1 cellular context compared by ENCODE assay signal in genomic region chr19:16892438-16892837, GRCh38.
TF ChIP-seq lines count a peak whose summit lies in the region.

No MANE protein-coding gene starts in this region.

TF ChIP-seq in HepG2, 621 proteins besides CTCF, POLR2A, EP300 and RAD21 (continued from another document):
- no peak for TF ChIP-seq ZNF256 (CRISPR knock-in tag; conservative IDR thresholded peaks at IDR 0.05)
- TF ChIP-seq ARID3A (IDR thresholded peaks at IDR 0.05; ENCODE audit: low read depth, low read length) = no peak
- no peak for TF ChIP-seq KAT7 (CRISPR knock-in tag; IDR thresholded peaks at IDR 0.05; ENCODE audit: borderline replicate concordance)
- no peak for TF ChIP-seq ISL2 (CRISPR knock-in tag; IDR thresholded peaks at IDR 0.05)
- TF ChIP-seq ZNF570 (CRISPR knock-in tag; IDR thresholded peaks at IDR 0.05; ENCODE audit: borderline replicate concordance) = no peak
- no peak for TF ChIP-seq MEIS1 (CRISPR knock-in tag; IDR thresholded peaks at IDR 0.05; ENCODE audit: borderline replicate concordance)
